ENCODE assay signal across 17 cellular contexts in genomic region chr6:138907167-138907566, GRCh38.
"Had no signal": no experiment of that assay in that cellular context is flagged by ENCODE, and none has a peak within 500 bp of the region (broad histone marks: within the 10 kb centered on the region; RNA-seq: fewer than 3 reads in every experiment).

No MANE protein-coding gene starts in this region.

- DNase-seq: effector memory CD4-positive, alpha-beta T cell; heart right ventricle; hypothalamus; kidney glomerular epithelial cell; mammary epithelial cell; natural killer cell; nucleus accumbens; ovary; sigmoid colon; stimulated activated CD4-positive, alpha-beta T cell treated with anti-CD3 and anti-CD28 coated beads, Interleukin-2, amount 100 ng/mL, for 24 hours; stimulated activated CD4-positive, alpha-beta T cell treated with anti-CD3 and anti-CD28 coated beads, Interleukin-4, amount 100 ng/mL, for 4 hours; stimulated activated naive CD4-positive, alpha-beta T cell treated with Interleukin-2 at 50 U/mL for 16 hours; tibial artery; upper lobe of right lung had no signal

- H3K27ac Mint-ChIP-seq: natural killer cell, neural progenitor cell had no signal

- ATAC-seq: esophagus mucosa, heart right ventricle, left lobe of liver, natural killer cell, upper lobe of right lung had no signal

- H3K4me3 Mint-ChIP-seq: natural killer cell, neural progenitor cell had no signal

- H3K4me1 Mint-ChIP-seq: natural killer cell had no signal

- H3K9me3 Mint-ChIP-seq: natural killer cell, neural progenitor cell had no signal
